Comparison of ENCODE assay signal across 8 cellular contexts in genomic region chr10:28532509-28533314, GRCh38. TPM values are rescaled to one million over a fixed set of nuclear protein-coding genes. Genes with fewer than 3 reads are reported as not detected.
DNase-seq lines count a peak whose midpoint lies in the region; ATAC-seq lines count a peak whose summit lies in the region.

A gene with protein sequence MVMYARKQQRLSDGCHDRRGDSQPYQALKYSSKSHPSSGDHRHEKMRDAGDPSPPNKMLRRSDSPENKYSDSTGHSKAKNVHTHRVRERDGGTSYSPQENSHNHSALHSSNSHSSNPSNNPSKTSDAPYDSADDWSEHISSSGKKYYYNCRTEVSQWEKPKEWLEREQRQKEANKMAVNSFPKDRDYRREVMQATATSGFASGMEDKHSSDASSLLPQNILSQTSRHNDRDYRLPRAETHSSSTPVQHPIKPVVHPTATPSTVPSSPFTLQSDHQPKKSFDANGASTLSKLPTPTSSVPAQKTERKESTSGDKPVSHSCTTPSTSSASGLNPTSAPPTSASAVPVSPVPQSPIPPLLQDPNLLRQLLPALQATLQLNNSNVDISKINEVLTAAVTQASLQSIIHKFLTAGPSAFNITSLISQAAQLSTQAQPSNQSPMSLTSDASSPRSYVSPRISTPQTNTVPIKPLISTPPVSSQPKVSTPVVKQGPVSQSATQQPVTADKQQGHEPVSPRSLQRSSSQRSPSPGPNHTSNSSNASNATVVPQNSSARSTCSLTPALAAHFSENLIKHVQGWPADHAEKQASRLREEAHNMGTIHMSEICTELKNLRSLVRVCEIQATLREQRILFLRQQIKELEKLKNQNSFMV (plus strand): TSS chr10:28533118. CDS start chr10:28533580, 462 bp downstream.

- no peaks in the 10 kb centered on the region for H3K27me3 Mint-ChIP-seq in activated T-helper 1 cell treated with anti-CD3 and anti-CD28 coated beads, Interleukin-12 subunit alpha, Interleukin-12 subunit beta, Interleukin-2, Interleukin-4 antibody, amounts not matched to agents 30 ng/mL and 10 ng/mL and 1 ng/mL, durations not matched to agents 14 hours and 24 hours and 36 hours (ENCODE audit: insufficient read depth)
- peaks cover 0 to 2% (median 0%) of the 10 kb centered on the region in 5 donors for H3K27me3 Mint-ChIP-seq in naive thymus-derived CD4-positive, alpha-beta T cell
- H3K27me3 Mint-ChIP-seq in stimulated activated naive B cell treated with anti-CD40 and anti-IgM and Interleukin-4, amounts not matched to agents 10 μg/mL and 1 μg/mL and 100 μg/mL, for 72 hours, result no peaks in the 10 kb centered on the region

- ATAC-seq in GM21825 (IDR thresholded peaks at IDR 0.05; ENCODE audit: unreplicated experiment), result peak; percentile 83
- ATAC-seq in naive thymus-derived CD4-positive, alpha-beta T cell, result peak; percentile 89
- ATAC-seq in stimulated activated naive B cell treated with anti-CD40 and anti-IgM and Interleukin-4, amounts not matched to agents 10 μg/mL and 1 μg/mL and 100 μg/mL, for 72 hours (replicated peaks), result peak; percentile 82 to 84

- H2AFZ ChIP-seq in Karpas-422 (ENCODE audit: low read length), result peak within 1 kb of the TSS; percentile 88

- H3K27ac Mint-ChIP-seq in activated T-helper 1 cell treated with anti-CD3 and anti-CD28 coated beads, Interleukin-12 subunit alpha, Interleukin-12 subunit beta, Interleukin-2, Interleukin-4 antibody, amounts not matched to agents 30 ng/mL and 10 ng/mL and 1 ng/mL, durations not matched to agents 14 hours and 24 hours and 36 hours, result peak within 1 kb of the TSS; percentile 100
- H3K27ac Mint-ChIP-seq in naive thymus-derived CD4-positive, alpha-beta T cell, result peak within 1 kb of the TSS; percentile 99 to 100 (median 100)
- peak within 1 kb of the TSS; percentile 100 for H3K27ac Mint-ChIP-seq in stimulated activated naive B cell treated with anti-CD40 and anti-IgM and Interleukin-4, amounts not matched to agents 10 μg/mL and 1 μg/mL and 100 μg/mL, for 72 hours

- H3K9me3 Mint-ChIP-seq in activated T-helper 1 cell treated with anti-CD3 and anti-CD28 coated beads, Interleukin-12 subunit alpha, Interleukin-12 subunit beta, Interleukin-2, Interleukin-4 antibody, amounts not matched to agents 30 ng/mL and 10 ng/mL and 1 ng/mL, durations not matched to agents 14 hours and 24 hours and 36 hours, result no peaks in the 10 kb centered on the region
- peaks cover 0 to 8% (median 0%) of the 10 kb centered on the region in 11 donors for H3K9me3 Mint-ChIP-seq in naive thymus-derived CD4-positive, alpha-beta T cell
- H3K9me3 Mint-ChIP-seq in stimulated activated naive B cell treated with anti-CD40 and anti-IgM and Interleukin-4, amounts not matched to agents 10 μg/mL and 1 μg/mL and 100 μg/mL, for 72 hours, result no peaks in the 10 kb centered on the region

- H3K4me1 ChIP-seq in Karpas-422 (ENCODE audit: low read length), result peaks cover 42% of the 10 kb centered on the region
- peaks cover 25 to 34% of the 10 kb centered on the region in 2 donors for H3K4me1 ChIP-seq in naive thymus-derived CD4-positive, alpha-beta T cell (ENCODE audit: control insufficient read depth in 2 of 2, insufficient read depth in 2 of 2, low read length in 2 of 2)

- POLR2A ChIA-PET in naive thymus-derived CD4-positive, alpha-beta T cell (lab: Charles Lee), result interaction anchor here (0.6 to 1.8 kb wide), 16 partner anchors 8 to 1298 kb away, joined by 3 to 8 read pairs (median 4); partner anchors contain the start of genes MPP7 and RAB18

- peak; percentile 55 for DNase-seq in DMS79 treated with DMSO at 0.1 percent for 48 hours (lab: John Stamatoyannopoulos, UW)
- peak; percentile 98 for DNase-seq in Karpas-422
- DNase-seq in RKO (ENCODE audit: low spot score), result peak; percentile 93
- DNase-seq in activated T-helper 1 cell treated with anti-CD3 and anti-CD28 coated beads, Interleukin-12 subunit alpha, Interleukin-12 subunit beta, Interleukin-2, Interleukin-4 antibody, amounts not matched to agents 30 ng/mL and 10 ng/mL and 1 ng/mL, durations not matched to agents 14 hours and 24 hours and 36 hours (ENCODE audit: low spot score), result peak; percentile 94
- DNase-seq in fibroblast of gingiva (ENCODE audit: low read depth), result peak; percentile 93
- DNase-seq in naive thymus-derived CD4-positive, alpha-beta T cell, result peak; percentile 93 to 99 (median 97)
- DNase-seq in stimulated activated naive B cell treated with anti-CD40 and anti-IgM and Interleukin-4, amounts not matched to agents 10 μg/mL and 1 μg/mL and 100 μg/mL, for 72 hours, result peak; percentile 96

- intact Hi-C loops in activated T-helper 1 cell treated with anti-CD3 and anti-CD28 coated beads, Interleukin-12 subunit alpha, Interleukin-12 subunit beta, Interleukin-2, Interleukin-4 antibody, amounts not matched to agents 30 ng/mL and 10 ng/mL and 1 ng/mL, durations not matched to agents 14 hours and 24 hours and 36 hours (cut with micrococcal nuclease), result loop anchor here (1.0 to 5.0 kb wide), 12 partner anchors 75 to 1672 kb away; partner anchors contain the start of genes ABI1, BAMBI, MASTL and MPP7
- intact Hi-C loops in naive thymus-derived CD4-positive, alpha-beta T cell (cut with micrococcal nuclease), result loop anchor here (1.0 to 5.0 kb wide), 26 partner anchors 9 to 1672 kb away; partner anchors contain the start of genes ABI1 (in 2 of the 2), BAMBI (in 2 of the 2), MPP7 (in 2 of the 2) and RAB18 (in 2 of the 2)

- peaks cover 62% of the 10 kb centered on the region for H3K79me2 ChIP-seq in Karpas-422 (ENCODE audit: low read length)

- H3K36me3 ChIP-seq in Karpas-422 (ENCODE audit: insufficient read depth, low read length), result peaks cover 54% of the 10 kb centered on the region
- peaks cover 9 to 28% (median 23%) of the 10 kb centered on the region in 3 experiments for H3K36me3 ChIP-seq in naive thymus-derived CD4-positive, alpha-beta T cell (ENCODE audit: control insufficient read depth in 2 of 3, insufficient read depth in 3 of 3, low read length in 3 of 3)

- no peaks in the 10 kb centered on the region for H3K27me3 ChIP-seq in Karpas-422 (ENCODE audit: low read length)
- no peaks in the 10 kb centered on the region for H3K27me3 ChIP-seq in naive thymus-derived CD4-positive, alpha-beta T cell (ENCODE audit: control insufficient read depth in 2 of 2, insufficient read depth in 2 of 2, low read length in 2 of 2)

- CTCF ChIA-PET in naive thymus-derived CD4-positive, alpha-beta T cell (lab: Charles Lee), result interaction anchor here (0.7 kb wide), 1 partner anchor 13 kb away, joined by 3 read pairs; no protein-coding TSS in a partner anchor

- 0 out of 2 replicates have a peak, but pooled peaks cover under 1% of the 10 kb centered on the region for H3K9me3 ChIP-seq in Karpas-422 (ENCODE audit: low read length)
- no peaks in the 10 kb centered on the region for H3K9me3 ChIP-seq in naive thymus-derived CD4-positive, alpha-beta T cell (ENCODE audit: control insufficient read depth in 2 of 3, low read length in 3 of 3)

- peak within 1 kb of the TSS; percentile 89 for H3K27ac ChIP-seq in Karpas-422 (ENCODE audit: low read length)
- peak within 1 kb of the TSS; percentile 98 for H3K27ac ChIP-seq in naive thymus-derived CD4-positive, alpha-beta T cell (ENCODE audit: low read depth, low read length)

- H3K4me2 ChIP-seq in Karpas-422 (ENCODE audit: low read depth, low read length, poor library complexity, severe bottlenecking), result peak within 1 kb of the TSS; percentile 87

- peaks cover 45% of the 10 kb centered on the region for H3K36me3 Mint-ChIP-seq in activated T-helper 1 cell treated with anti-CD3 and anti-CD28 coated beads, Interleukin-12 subunit alpha, Interleukin-12 subunit beta, Interleukin-2, Interleukin-4 antibody, amounts not matched to agents 30 ng/mL and 10 ng/mL and 1 ng/mL, durations not matched to agents 14 hours and 24 hours and 36 hours (ENCODE audit: low read depth)
- peaks cover 3 to 51% (median 36%) of the 10 kb centered on the region in 5 donors for H3K36me3 Mint-ChIP-seq in naive thymus-derived CD4-positive, alpha-beta T cell
- peaks cover 38 to 62% of the 10 kb centered on the region in 2 donors for H3K36me3 Mint-ChIP-seq in stimulated activated naive B cell treated with anti-CD40 and anti-IgM and Interleukin-4, amounts not matched to agents 10 μg/mL and 1 μg/mL and 100 μg/mL, for 72 hours

- peaks cover 15% of the 10 kb centered on the region for H4K20me1 ChIP-seq in Karpas-422 (ENCODE audit: insufficient read depth, low read depth, low read length)

- peak within 1 kb of the TSS; percentile 97 for H3K4me3 ChIP-seq in Karpas-422 (ENCODE audit: low read length)
- peak within 1 kb of the TSS; percentile 94 for H3K4me3 ChIP-seq in naive thymus-derived CD4-positive, alpha-beta T cell (ENCODE audit: low read length)

- no peaks in the 10 kb centered on the region for H3K9me2 ChIP-seq in Karpas-422 (replicated peaks; ENCODE audit: insufficient read depth, low read length)

- H3K9ac ChIP-seq in Karpas-422 (ENCODE audit: low read length), result peak within 1 kb of the TSS; percentile 98

- H3K4me1 Mint-ChIP-seq in activated T-helper 1 cell treated with anti-CD3 and anti-CD28 coated beads, Interleukin-12 subunit alpha, Interleukin-12 subunit beta, Interleukin-2, Interleukin-4 antibody, amounts not matched to agents 30 ng/mL and 10 ng/mL and 1 ng/mL, durations not matched to agents 14 hours and 24 hours and 36 hours (ENCODE audit: low read depth), result peaks cover 55% of the 10 kb centered on the region
- H3K4me1 Mint-ChIP-seq in naive thymus-derived CD4-positive, alpha-beta T cell, result peaks cover 42 to 78% (median 71%) of the 10 kb centered on the region in 7 donors
- peaks cover 32 to 57% of the 10 kb centered on the region in 2 donors for H3K4me1 Mint-ChIP-seq in stimulated activated naive B cell treated with anti-CD40 and anti-IgM and Interleukin-4, amounts not matched to agents 10 μg/mL and 1 μg/mL and 100 μg/mL, for 72 hours

- H3K4me3 Mint-ChIP-seq in activated T-helper 1 cell treated with anti-CD3 and anti-CD28 coated beads, Interleukin-12 subunit alpha, Interleukin-12 subunit beta, Interleukin-2, Interleukin-4 antibody, amounts not matched to agents 30 ng/mL and 10 ng/mL and 1 ng/mL, durations not matched to agents 14 hours and 24 hours and 36 hours, result peak within 1 kb of the TSS; percentile 97
- H3K4me3 Mint-ChIP-seq in naive thymus-derived CD4-positive, alpha-beta T cell, result peak within 1 kb of the TSS; percentile 97 to 99 (median 99)
- H3K4me3 Mint-ChIP-seq in stimulated activated naive B cell treated with anti-CD40 and anti-IgM and Interleukin-4, amounts not matched to agents 10 μg/mL and 1 μg/mL and 100 μg/mL, for 72 hours, result peak within 1 kb of the TSS; percentile 100

RNA-seq across cellular contexts. Expression of the gene that starts here (rescaled TPM):
- total RNA-seq in Karpas-422 (2014; rRNA removed; shearing (Covaris generic); ENCODE audit: low replicate concordance), result 102 and 156 TPM in 2 replicates
- 130 and 135 TPM in 2 replicates for total RNA-seq in activated T-helper 1 cell treated with anti-CD3 and anti-CD28 coated beads, Interleukin-12 subunit alpha, Interleukin-12 subunit beta, Interleukin-2, Interleukin-4 antibody, amounts not matched to agents 30 ng/mL and 10 ng/mL and 1 ng/mL, durations not matched to agents 14 hours and 24 hours and 36 hours
- 100 to 1,000 TPM; 143 to 184 (median 179) TPM for total RNA-seq in naive thymus-derived CD4-positive, alpha-beta T cell
- polyA plus RNA-seq in naive thymus-derived CD4-positive, alpha-beta T cell, result 100 to 1,000 TPM in 1 of 2 donors, 10 to 100 TPM in 1; 86.0 to 115 TPM

Comparison
In these comparisons a context has a peak if more than half of its experiments do, and no peak if none do; other contexts are left out.
1. Peak in every context shown above with its lines: DNase-seq, ATAC-seq, H3K4me3 ChIP-seq and H3K27ac ChIP-seq.